In genomic region chr19:8576273-8576993, GRCh38 we compare ENCODE assay signal across 9 cellular contexts. TPM values are rescaled to one million over a fixed set of nuclear protein-coding genes. Genes with fewer than 3 reads are reported as not detected.
A peak's percentile ranks its signal among the peaks of the same experiment; 100 is the strongest.
DNase-seq lines count a peak whose midpoint lies in the region; ATAC-seq, FAIRE-seq and TF ChIP-seq lines count a peak whose summit lies in the region.
"Had no signal": no experiment of that assay in that cellular context is flagged by ENCODE, and none has a peak within 500 bp of the region (broad histone marks: within the 10 kb centered on the region; RNA-seq: fewer than 3 reads in every experiment).

No MANE protein-coding gene starts in this region.

- no peak for TF ChIP-seq POLR2A in Peyer's patch (IDR thresholded peaks at IDR 0.05)

- H3K4ac ChIP-seq in trophoblast cell (ENCODE audit: low read depth, low read length), result no peak overlapping the region

- H4K91ac ChIP-seq in trophoblast cell (ENCODE audit: low read depth, low read length), result no peak overlapping the region

- H2BK120ac ChIP-seq in trophoblast cell (ENCODE audit: insufficient read depth, low read length, poor library complexity), result no peak overlapping the region

- H3K27ac ChIP-seq in Peyer's patch, result peak overlapping the region; percentile 59 to 88 (median 72)
- H3K27ac ChIP-seq in caudate nucleus (ENCODE audit: low read depth, low read length), result peak overlapping the region; percentile 54
- H3K27ac ChIP-seq in trophoblast cell (ENCODE audit: low read depth, low read length), result no peak overlapping the region

- H3K27me3 ChIP-seq in Peyer's patch (no peaks in the 10 kb centered on the region), trophoblast cell (ENCODE audit: insufficient read depth, low read length) (no peaks in the 10 kb centered on the region)

- H2BK12ac ChIP-seq in trophoblast cell (ENCODE audit: low read length), result no peak overlapping the region

- no peak overlapping the region for H2BK5ac ChIP-seq in trophoblast cell (ENCODE audit: low read depth, low read length, poor library complexity)

- no peak overlapping the region for H4K8ac ChIP-seq in trophoblast cell (ENCODE audit: low read depth, low read length)

- H3K4me3 ChIP-seq in GM12864 (ENCODE audit: low read depth, low read length) (peak overlapping the region; percentile 59), Peyer's patch (peak overlapping the region; percentile 47 to 62 (median 51)), trophoblast cell (ENCODE audit: low read depth, low read length) (no peak overlapping the region)

- DNase-seq in GM12864 (ENCODE audit: low read depth) (no peak), Peyer's patch (peak; percentile 45 to 69 (median 65)), caudate nucleus (lab: John Stamatoyannopoulos, UW) (no peak), trophoblast cell (peak in 1 of 2 donors; percentile 15), GM19239 (ENCODE audit: insufficient read length, low spot score) (no peak), NCI-H82 treated with DMSO at 0.1 percent for 48 hours (lab: John Stamatoyannopoulos, UW; ENCODE audit: unreplicated experiment) (no peak)
- DNase-seq: NCI-H748 treated with DMSO at 0.1 percent for 48 hours had no signal

- no peak overlapping the region for H3K18ac ChIP-seq in trophoblast cell (ENCODE audit: low read length)

- no peaks in the 10 kb centered on the region for H3K9me3 ChIP-seq in Peyer's patch
- peaks cover 5% of the 10 kb centered on the region for H3K9me3 ChIP-seq in trophoblast cell (ENCODE audit: insufficient read depth, low read depth, low read length)

- H3K14ac ChIP-seq in trophoblast cell (ENCODE audit: low read length), result no peak overlapping the region

- H3K4me1 ChIP-seq in Peyer's patch (peaks cover 0 to 28% (median 16%) of the 10 kb centered on the region in 4 donors), trophoblast cell (ENCODE audit: control insufficient read depth in 1 of 2, insufficient read depth in 2 of 2, low read length in 2 of 2) (no peaks in the 10 kb centered on the region)

- FAIRE-seq in GM19239 (lab: Jason Lieb, UNC), result no peak

- ATAC-seq in GM18511 (IDR thresholded peaks at IDR 0.05; ENCODE audit: unreplicated experiment) (no peak), HG03175 (IDR thresholded peaks at IDR 0.05; ENCODE audit: unreplicated experiment) (no peak)

- H4K12ac ChIP-seq in trophoblast cell (ENCODE audit: low read depth, low read length), result no peak overlapping the region

- H2AK5ac ChIP-seq in trophoblast cell (ENCODE audit: low read length), result no peak overlapping the region

- TF ChIP-seq CTCF in GM12864 (IDR thresholded peaks at IDR 0.05; ENCODE audit: low read depth, low read length, missing control alignments) (no peak), Peyer's patch (IDR thresholded peaks at IDR 0.05) (peak in 1 of 6 experiments; percentile 8)

- H3K23ac ChIP-seq in trophoblast cell (ENCODE audit: low read length), result no peak overlapping the region

- no peak overlapping the region for H3K4me2 ChIP-seq in trophoblast cell (ENCODE audit: low read length)

- H3K36me3 ChIP-seq in Peyer's patch (no peaks in the 10 kb centered on the region), trophoblast cell (ENCODE audit: control insufficient read depth in 1 of 2, insufficient read depth in 2 of 2, low read length in 2 of 2) (no peaks in the 10 kb centered on the region)

- H3K79me1 ChIP-seq in trophoblast cell (ENCODE audit: low read length), result no peaks in the 10 kb centered on the region

- no CpG with 5 or more reads among the region's 19 CpGs for WGBS in trophoblast cell (ENCODE audit: extremely low coverage, insufficient coverage, insufficient read length)

- no peak overlapping the region for H2AFZ ChIP-seq in trophoblast cell (ENCODE audit: insufficient read depth, low read length, poor library complexity)

- peak overlapping the region; percentile 35 for H3K9ac ChIP-seq in trophoblast cell (ENCODE audit: low read length)

- H3K79me2 ChIP-seq in trophoblast cell (ENCODE audit: control insufficient read depth, insufficient read depth, low read length, poor library complexity), result no peaks in the 10 kb centered on the region

RNA-seq across cellular contexts. Expression of gene MYO1F, which starts 0.8 kb away (rescaled TPM):
- total RNA-seq in Peyer's patch, result 100 to 1,000 TPM in 1 of 4 donors, 10 to 100 TPM in 3; 10.8 to 168 (median 22.1) TPM
- polyA plus RNA-seq in trophoblast cell (2013), result 0.35 and 0.37 TPM in 2 replicates

RNA-seq across cellular contexts. Expression of gene ADAMTS10, which starts 34.1 kb away (rescaled TPM):
- total RNA-seq in Peyer's patch, result 10 to 100 TPM in 3 of 4 donors, not detected in 1; 26.5 to 92.4 (median 37.2) TPM
- polyA plus RNA-seq in trophoblast cell (2013), result 9.6 and 10.9 TPM in 2 replicates

RNA-seq across cellular contexts. Expression of gene NFILZ, which starts 54.0 kb away (rescaled TPM):
- total RNA-seq in Peyer's patch, result not detected
- polyA plus RNA-seq in trophoblast cell (2013), result not detected in 2 replicates

Comparison
In these comparisons a context has a peak if more than half of its experiments do, and no peak if none do; other contexts are left out.
1. DNase-seq: peak in Peyer's patch (3 of 3); none in GM12864 (single experiment), caudate nucleus (0 of 61), GM19239 (single experiment) and NCI-H82 treated with DMSO at 0.1 percent for 48 hours (single experiment).